ENCODE assay signal across 16 cellular contexts in genomic region chr5:143527808-143528207, GRCh38.
DNase-seq lines count a peak whose midpoint lies in the region; ATAC-seq, FAIRE-seq and TF ChIP-seq lines count a peak whose summit lies in the region.
"Had no signal": no experiment of that assay in that cellular context is flagged by ENCODE, and none has a peak within 500 bp of the region (broad histone marks: within the 10 kb centered on the region; RNA-seq: fewer than 3 reads in every experiment).

No MANE protein-coding gene starts in this region.

- H3K9me3 ChIP-seq in breast epithelium (no peaks in the 10 kb centered on the region), K562 (replicated peaks; ENCODE audit: control insufficient read depth, insufficient read depth, low read depth, low read length) (no peaks in the 10 kb centered on the region)
- H3K9me3 ChIP-seq: esophagus squamous epithelium, transverse colon had no signal

- no peaks in the 10 kb centered on the region for H3K79me2 ChIP-seq in K562 (ENCODE audit: control insufficient read depth, insufficient read depth, low read length)
- H3K79me2 ChIP-seq: parathyroid adenoma had no signal

- H3K36me3 ChIP-seq in breast epithelium: no peaks in the 10 kb centered on the region
- no peaks in the 10 kb centered on the region for H3K36me3 ChIP-seq in K562 (ENCODE audit: control insufficient read depth, insufficient read depth, low read length)
- H3K36me3 ChIP-seq: esophagus squamous epithelium, transverse colon had no signal

- H3K27ac Mint-ChIP-seq in MCF 10A (ENCODE audit: low read depth, unreplicated experiment): no peak overlapping the region
- H3K27ac Mint-ChIP-seq: activated naive CD4-positive, alpha-beta T cell treated with anti-CD3 and anti-CD28 coated beads, Interleukin-2, amount 50 U/mL, for 24 hours had no signal

- no peaks in the 10 kb centered on the region for H3K4me1 Mint-ChIP-seq in MCF 10A (ENCODE audit: insufficient read depth, unreplicated experiment)
- H3K4me1 Mint-ChIP-seq: activated naive CD4-positive, alpha-beta T cell treated with anti-CD3 and anti-CD28 coated beads, Interleukin-2, amount 50 U/mL, for 24 hours had no signal

- no peak for ATAC-seq in K562
- ATAC-seq in HG03520 (IDR thresholded peaks at IDR 0.05; ENCODE audit: unreplicated experiment): no peak
- ATAC-seq in HG03025 (IDR thresholded peaks at IDR 0.05; ENCODE audit: low FRiP score, unreplicated experiment): no peak

- intact Hi-C loops in MCF 10A (cut with micrococcal nuclease) (no loop called here), breast epithelium (cut with DNase I; ENCODE audit: low total_unique reads) (no loop called here), K562 (cut with micrococcal nuclease) (no loop called here)

- no peaks in the 10 kb centered on the region for H3K36me3 Mint-ChIP-seq in MCF 10A (ENCODE audit: insufficient read depth, unreplicated experiment)
- H3K36me3 Mint-ChIP-seq: activated naive CD4-positive, alpha-beta T cell treated with anti-CD3 and anti-CD28 coated beads, Interleukin-2, amount 50 U/mL, for 24 hours had no signal

- BruUV-seq in MCF 10A (replicated peaks; lab: Mats Ljungman, UMichigan) (no TSS peak), K562 (replicated peaks; lab: Mats Ljungman, UMichigan) (no TSS peak)

- no peak overlapping the region for H3K27ac ChIP-seq in breast epithelium
- H3K27ac ChIP-seq in K562 (ENCODE audit: extremely low read depth, low read depth, low read length): no peak overlapping the region
- H3K27ac ChIP-seq: esophagus squamous epithelium, parathyroid adenoma, transverse colon had no signal

- no peak for TF ChIP-seq RAD21 in K562 (CRISPR knock-in tag; conservative IDR thresholded peaks at IDR 0.05 in 1 of 2, IDR thresholded peaks at IDR 0.05 in 1 of 2)

- no peaks in the 10 kb centered on the region for H4K20me1 ChIP-seq in K562 (replicated peaks; ENCODE audit: control insufficient read depth, insufficient read depth, low read length)

- FAIRE-seq in K562 (lab: Jason Lieb, UNC): no peak
- FAIRE-seq in urothelium cell line (lab: Jason Lieb, UNC): no peak
- FAIRE-seq: colon had no signal

- no peak overlapping the region for H3K9ac ChIP-seq in K562 (ENCODE audit: insufficient read depth in 1 of 2, low read depth in 2 of 2, low read length in 2 of 2)
- H3K9ac ChIP-seq: parathyroid adenoma had no signal

- H3K9me1 ChIP-seq in K562 (ENCODE audit: control insufficient read depth, insufficient read depth, low read length): no peaks in the 10 kb centered on the region

- H3K27me3 ChIP-seq in breast epithelium (no peaks in the 10 kb centered on the region), K562 (ENCODE audit: control insufficient read depth in 2 of 2, insufficient read depth in 2 of 2, low read length in 2 of 2) (no peaks in the 10 kb centered on the region; a peak in 1 of 5 replicates)
- H3K27me3 ChIP-seq: esophagus squamous epithelium, transverse colon had no signal

- DNase-seq in MCF 10A (ENCODE audit: unreplicated experiment) (peak; percentile 23), breast epithelium (ENCODE audit: low spot score in 2 of 2) (no peak), LHCN-M2 (ENCODE audit: low read depth) (peak; percentile 38), K562 (ENCODE audit: extremely low read depth in 1 of 4, low spot score in 3 of 4) (no peak), urothelium cell line (ENCODE audit: low spot score) (peak; percentile 23), inferior parietal cortex (ENCODE audit: extremely low spot score) (no peak)
- DNase-seq: esophagus squamous epithelium, midbrain, NCI-H1417 treated with DMSO at 0.1 percent for 48 hours, NCI-H526, transverse colon had no signal

- no peak for TF ChIP-seq EP300 in K562 (IDR thresholded peaks at IDR 0.05; ENCODE audit: low read length)

- TF ChIP-seq CTCF in MCF 10A (IDR thresholded peaks at IDR 0.05; ENCODE audit: unreplicated experiment) (no peak), breast epithelium (IDR thresholded peaks at IDR 0.05) (no peak), K562 (IDR thresholded peaks at IDR 0.05 in 2 of 3, conservative IDR thresholded peaks at IDR 0.05 in 1 of 3; ENCODE audit: insufficient read depth in 2 of 3, low read depth in 1 of 3, low read length in 3 of 3) (no peak)

- no peaks in the 10 kb centered on the region for H3K4me1 ChIP-seq in breast epithelium
- no peaks in the 10 kb centered on the region for H3K4me1 ChIP-seq in K562 (replicated peaks in 1 of 2; ENCODE audit: control insufficient read depth in 2 of 2, insufficient read depth in 2 of 2, low read length in 2 of 2)
- H3K4me1 ChIP-seq: esophagus squamous epithelium, parathyroid adenoma, transverse colon had no signal

- POLR2A ChIA-PET in MCF 10A (lab: Yijun Ruan, JAX) (interaction anchor here (0.7 kb wide), 1 partner anchor 19 kb away, joined by 4 read pairs; no protein-coding TSS in a partner anchor), K562 (lab: Yijun Ruan, JAX) (no interaction called here)

- no peak overlapping the region for H3K4me2 ChIP-seq in K562 (ENCODE audit: insufficient read depth, low read length)

- TF ChIP-seq POLR2A in breast epithelium (IDR thresholded peaks at IDR 0.05): no peak
- TF ChIP-seq POLR2A in K562 (conservative IDR thresholded peaks at IDR 0.05): no peak

- no peak overlapping the region for H2AFZ ChIP-seq in K562 (ENCODE audit: low read depth, low read length)
- H2AFZ ChIP-seq: parathyroid adenoma had no signal

- H3K4me3 ChIP-seq in breast epithelium (no peak overlapping the region), K562 (no peak overlapping the region)
- H3K4me3 ChIP-seq: esophagus squamous epithelium, transverse colon had no signal

- CTCF ChIA-PET in MCF 10A (lab: Yijun Ruan, JAX) (no interaction called here), K562 (lab: Yijun Ruan, JAX; ENCODE audit: low intra/inter-chr PET ratio) (no interaction called here)

- no peaks in the 10 kb centered on the region for H3K27me3 Mint-ChIP-seq in MCF 10A (ENCODE audit: insufficient read depth, unreplicated experiment)

- in situ Hi-C loops in K562 (cut with MboI): no loop called here

- H3K4me3 Mint-ChIP-seq in MCF 10A (ENCODE audit: unreplicated experiment): no peak overlapping the region
- H3K4me3 Mint-ChIP-seq: activated naive CD4-positive, alpha-beta T cell treated with anti-CD3 and anti-CD28 coated beads, Interleukin-2, amount 50 U/mL, for 24 hours had no signal

- WGBS in K562 (ENCODE audit: insufficient coverage, low coverage, missing lambda C conversion rate): 5% methylated on average over 4 of the region's 4 CpGs

- no peaks in the 10 kb centered on the region for H3K9me3 Mint-ChIP-seq in MCF 10A (ENCODE audit: unreplicated experiment)
- H3K9me3 Mint-ChIP-seq: activated naive CD4-positive, alpha-beta T cell treated with anti-CD3 and anti-CD28 coated beads, Interleukin-2, amount 50 U/mL, for 24 hours had no signal

TF ChIP-seq in K562, 482 proteins besides CTCF, POLR2A, EP300 and RAD21:
- TF ChIP-seq MBD1 (CRISPR knock-in tag; IDR thresholded peaks at IDR 0.05) (no peak), FOSL1 (tag; conservative IDR thresholded peaks at IDR 0.05) (peak; percentile 28; the same call in 1 of the 2 replicates)

Comparison
In these comparisons a context has a peak if more than half of its experiments do, and no peak if none do; other contexts are left out.
1. DNase-seq: peak in MCF 10A (single experiment), LHCN-M2 (single experiment) and urothelium cell line (single experiment); none in breast epithelium (0 of 2), K562 (0 of 4) and inferior parietal cortex (single experiment).